In the genomic region with DNA sequence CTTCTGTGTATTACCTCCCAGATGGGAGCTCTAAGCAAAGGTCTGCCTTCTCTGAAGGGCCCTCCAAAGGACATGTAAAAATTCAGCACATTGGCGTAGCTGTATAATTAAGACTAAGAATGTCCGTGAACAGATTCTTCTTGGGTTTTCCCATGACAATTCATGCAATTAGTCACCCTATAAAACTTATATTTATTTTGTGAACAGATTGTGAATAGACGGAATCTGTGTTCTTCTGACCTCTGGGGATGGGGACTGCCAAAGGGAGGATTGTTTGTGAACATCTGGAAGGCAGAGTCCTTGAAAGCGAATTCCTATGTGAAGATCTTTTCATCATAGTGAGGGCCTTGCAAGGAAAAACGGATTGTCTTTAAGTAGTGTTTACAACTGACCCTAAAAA, we compare ENCODE assay signal across 9 cellular contexts.
"Had no signal": no experiment of that assay in that cellular context is flagged by ENCODE, and none has a peak within 500 bp of the region (broad histone marks: within the 10 kb centered on the region; RNA-seq: fewer than 3 reads in every experiment).

No MANE protein-coding gene starts in this region.

- DNase-seq: activated B cell treated with CpG ODN at 0.5 μM for 24 hours; activated CD4-positive, alpha-beta T cell treated with anti-CD3 and anti-CD28 coated beads, Interleukin-2, amount 10 ng/mL, durations not matched to agents 7 days and 5 days; activated naive CD4-positive, alpha-beta T cell treated with anti-CD3 and anti-CD28 coated beads, Interleukin-2, amount 10 ng/mL, durations not matched to agents 7 days and 5 days; effector CD4-positive, alpha-beta T cell; erythroblast; nephron progenitor cell; sigmoid colon; stimulated activated CD4-positive, alpha-beta T cell treated with anti-CD3 and anti-CD28 coated beads, Interleukin-2, amount 100 ng/mL, for 48 hours; stimulated activated naive CD4-positive, alpha-beta T cell treated with Interleukin-2 at 50 U/mL for 16 hours had no signal
